In genomic region chr6:67496191-67496590, GRCh38 we compare ENCODE assay signal across 25 cellular contexts.
"Had no signal": no experiment of that assay in that cellular context is flagged by ENCODE, and none has a peak within 500 bp of the region (broad histone marks: within the 10 kb centered on the region; RNA-seq: fewer than 3 reads in every experiment).

No MANE protein-coding gene starts in this region.

- H3K4me3 ChIP-seq: SJCRH30 had no signal

- H3K36me3 ChIP-seq: SJCRH30 had no signal

- H3K27me3 ChIP-seq: SJCRH30 had no signal

- H3K9me3 ChIP-seq: SJCRH30 had no signal

- ATAC-seq: HepG2, Panc1, PC-3, T-helper 17 cell had no signal

- H3K4me2 ChIP-seq: KMS-11, SK-N-SH had no signal

- H3K9ac ChIP-seq: KMS-11, SK-N-SH had no signal

- H3K27ac ChIP-seq: KMS-11, RWPE1, SJCRH30 had no signal

- FAIRE-seq: HepG2 had no signal

- H3K4me1 ChIP-seq: SJCRH30 had no signal

- DNase-seq: IMR-90, MV-4-11, NCI-H1048, NCI-H1436, NCI-H1694 treated with DMSO at 0.1 percent for 48 hours, NCI-H1930, NCI-H2081, NCI-H2107, NCI-H2171, NCI-H226, NCI-H446, NCI-H510A, NCI-H524 treated with DMSO at 0.1 percent for 48 hours, NCI-H69, NCI-H774, PC-3, SHP77 treated with DMSO at 0.1 percent for 48 hours, SJCRH30, SK-N-SH, T-helper 1 cell, T-helper 17 cell had no signal
